ENCODE assay signal across 17 cellular contexts in the genomic region with DNA sequence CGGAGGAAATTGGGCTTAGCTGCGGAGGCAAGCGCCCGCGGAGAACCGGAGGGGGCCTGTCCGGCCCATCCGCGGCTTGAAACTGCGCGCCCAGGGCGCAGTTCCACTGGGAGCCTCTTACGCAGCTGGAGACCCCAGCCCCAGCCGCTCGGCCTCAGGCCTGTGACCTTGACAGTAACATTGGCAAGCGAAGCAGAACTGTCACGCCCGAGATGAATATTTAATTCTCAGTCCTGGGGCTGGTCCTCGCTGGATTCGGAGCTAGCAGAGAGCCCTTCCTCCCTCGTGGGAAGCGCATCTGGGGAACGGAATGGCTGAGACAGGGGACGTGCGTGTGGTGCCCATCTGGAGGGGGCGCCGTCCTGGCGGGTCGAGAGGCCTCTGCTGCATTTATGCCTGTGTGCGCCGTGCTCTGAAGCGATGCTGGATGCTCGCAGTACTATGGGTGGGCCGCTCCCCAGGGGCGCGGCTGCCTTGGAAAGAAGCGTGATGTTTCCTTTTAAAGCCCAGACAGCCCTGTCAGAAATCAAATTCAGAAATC. TPM values are rescaled to one million over a fixed set of nuclear protein-coding genes. Genes with fewer than 3 reads are reported as not detected.
DNase-seq lines count a peak whose midpoint lies in the region; ATAC-seq and TF ChIP-seq lines count a peak whose summit lies in the region.
"Had no signal": no experiment of that assay in that cellular context is flagged by ENCODE, and none has a peak within 500 bp of the region (broad histone marks: within the 10 kb centered on the region; RNA-seq: fewer than 3 reads in every experiment).

No MANE protein-coding gene starts in this region.

- H3K4me3 Mint-ChIP-seq in chondrocyte (ENCODE audit: unreplicated experiment) (peak overlapping the region; percentile 40), natural killer cell (no peak overlapping the region)
- H3K4me3 Mint-ChIP-seq: activated CD4-positive, alpha-beta memory T cell treated with anti-CD3 and anti-CD28 coated beads, Interleukin-2, amount 10 ng/mL, durations not matched to agents 7 days and 5 days; dendritic cell treated with granulocyte-macrophage colony-stimulating factor and Interleukin-4, amounts not matched to agents 40 ng/mL and 50 ng/mL, for 4 days had no signal

- H3K27me3 Mint-ChIP-seq in chondrocyte (ENCODE audit: low read depth) (peaks cover 40% of the 10 kb centered on the region), natural killer cell (ENCODE audit: low read depth in 2 of 2) (peaks cover 28 to 33% of the 10 kb centered on the region in 2 donors)

- peaks cover 6% of the 10 kb centered on the region for H3K4me1 ChIP-seq in cardiac muscle cell (ENCODE audit: low read depth)
- H3K4me1 ChIP-seq in right atrium auricular region = peaks cover 0 to 14% of the 10 kb centered on the region in 2 donors
- peaks cover 0 to 20% (median 17%) of the 10 kb centered on the region in 4 donors for H3K4me1 ChIP-seq in tibial artery

- no peak overlapping the region for H3K27ac Mint-ChIP-seq in chondrocyte (ENCODE audit: unreplicated experiment)
- H3K27ac Mint-ChIP-seq in natural killer cell = no peak overlapping the region
- H3K27ac Mint-ChIP-seq: activated CD4-positive, alpha-beta memory T cell treated with anti-CD3 and anti-CD28 coated beads, Interleukin-2, amount 10 ng/mL, durations not matched to agents 7 days and 5 days; dendritic cell treated with granulocyte-macrophage colony-stimulating factor and Interleukin-4, amounts not matched to agents 40 ng/mL and 50 ng/mL, for 4 days had no signal

- TF ChIP-seq CTCF in cardiac muscle cell (IDR thresholded peaks at IDR 0.05; ENCODE audit: low read depth, low read length) (no peak), right atrium auricular region (IDR thresholded peaks at IDR 0.05) (no peak), chondrocyte (IDR thresholded peaks at IDR 0.05) (no peak), tibial artery (IDR thresholded peaks at IDR 0.05) (no peak), natural killer cell (IDR thresholded peaks at IDR 0.05) (no peak)

- intact Hi-C loops in tibial artery (cut with DNase I; ENCODE audit: low total_unique reads) (no loop called here), natural killer cell (cut with micrococcal nuclease) (no loop called here)

- H3K27ac ChIP-seq in cardiac muscle cell = no peak overlapping the region
- H3K27ac ChIP-seq in right atrium auricular region = no peak overlapping the region
- no peak overlapping the region for H3K27ac ChIP-seq in tibial artery
- H3K27ac ChIP-seq: upper lobe of left lung had no signal

- no peaks in the 10 kb centered on the region for H3K9me3 ChIP-seq in cardiac muscle cell (ENCODE audit: low read depth)
- no peaks in the 10 kb centered on the region for H3K9me3 ChIP-seq in right atrium auricular region
- no peaks in the 10 kb centered on the region for H3K9me3 ChIP-seq in tibial artery
- H3K9me3 ChIP-seq: upper lobe of left lung had no signal

- H3K4me3 ChIP-seq in cardiac muscle cell = peak overlapping the region; percentile 32
- H3K4me3 ChIP-seq in right atrium auricular region = peak overlapping the region in 1 of 2 donors; percentile 35
- peak overlapping the region; percentile 35 to 55 for H3K4me3 ChIP-seq in tibial artery

- no peak for ATAC-seq in natural killer cell
- ATAC-seq: sciatic nerve had no signal

- DNase-seq in cardiac muscle cell (ENCODE audit: low read depth in 1 of 2, low spot score in 1 of 2) = no peak
- DNase-seq in right atrium auricular region (ENCODE audit: low spot score) = no peak
- DNase-seq in chondrocyte (ENCODE audit: low spot score) = no peak
- DNase-seq in left kidney (ENCODE audit: low read depth, low spot score) = peak; percentile 16
- peak in 1 of 2 donors; percentile 46 for DNase-seq in tibial artery
- DNase-seq in natural killer cell = no peak
- no peak for DNase-seq in stimulated activated CD4-positive, alpha-beta T cell treated with anti-CD3 and anti-CD28 coated beads, Interleukin-4, amount 100 ng/mL, for 24 hours
- DNase-seq in UCSD-AML1 (lab: John Stamatoyannopoulos, UW; ENCODE audit: unreplicated experiment) = no peak
- DNase-seq: activated CD4-positive, alpha-beta memory T cell treated with anti-CD3 and anti-CD28 coated beads, Interleukin-2, amount 10 ng/mL, durations not matched to agents 7 days and 5 days; activated naive CD4-positive, alpha-beta T cell treated with anti-CD3 and anti-CD28 coated beads, Interleukin-2, amount 50 U/mL, for 16 hours; KBM-7; NCI-H187; T-helper 1 cell had no signal

- H3K36me3 Mint-ChIP-seq in chondrocyte (ENCODE audit: low read depth) (no peaks in the 10 kb centered on the region), natural killer cell (no peaks in the 10 kb centered on the region)

- H3K36me3 ChIP-seq in cardiac muscle cell = no peaks in the 10 kb centered on the region
- H3K36me3 ChIP-seq in right atrium auricular region = no peaks in the 10 kb centered on the region
- H3K36me3 ChIP-seq in tibial artery = no peaks in the 10 kb centered on the region
- H3K36me3 ChIP-seq: upper lobe of left lung had no signal

- no peaks in the 10 kb centered on the region for H3K4me1 Mint-ChIP-seq in chondrocyte (ENCODE audit: low read depth)
- H3K4me1 Mint-ChIP-seq in natural killer cell = no peaks in the 10 kb centered on the region

- H3K9me3 Mint-ChIP-seq in chondrocyte (ENCODE audit: low read depth) (no peaks in the 10 kb centered on the region), natural killer cell (no peaks in the 10 kb centered on the region)
- H3K9me3 Mint-ChIP-seq: activated CD4-positive, alpha-beta memory T cell treated with anti-CD3 and anti-CD28 coated beads, Interleukin-2, amount 10 ng/mL, durations not matched to agents 7 days and 5 days; dendritic cell treated with granulocyte-macrophage colony-stimulating factor and Interleukin-4, amounts not matched to agents 40 ng/mL and 50 ng/mL, for 4 days had no signal

- peaks cover 96% of the 10 kb centered on the region for H3K27me3 ChIP-seq in cardiac muscle cell
- peaks cover 5 to 12% of the 10 kb centered on the region in 2 donors for H3K27me3 ChIP-seq in right atrium auricular region
- peaks cover 3 to 74% of the 10 kb centered on the region in 2 donors for H3K27me3 ChIP-seq in tibial artery

RNA-seq across cellular contexts. Expression of gene SLC6A17, which starts 1.0 kb away (rescaled TPM):
- total RNA-seq in cardiac muscle cell = 0.06 and 0.14 TPM in 2 replicates
- polyA plus RNA-seq in cardiac muscle cell = not detected in 2 replicates
- total RNA-seq in right atrium auricular region = not detected
- total RNA-seq in chondrocyte = 1.6 to 6.1 TPM (median 2.1 TPM) in 3 replicates
- not detected for total RNA-seq in natural killer cell
- total RNA-seq: activated CD4-positive, alpha-beta memory T cell treated with anti-CD3 and anti-CD28 coated beads, Interleukin-2, amount 10 ng/mL, durations not matched to agents 7 days and 5 days; sciatic nerve had no signal

RNA-seq across cellular contexts. Expression of gene UBL4B, which starts 39.0 kb away (rescaled TPM):
- total RNA-seq in cardiac muscle cell (0.09 TPM in 1 of 2 replicates, not detected in the other), right atrium auricular region (not detected), chondrocyte (not detected in 3 replicates), natural killer cell (not detected)
- polyA plus RNA-seq in cardiac muscle cell = not detected in 2 replicates
- total RNA-seq: activated CD4-positive, alpha-beta memory T cell treated with anti-CD3 and anti-CD28 coated beads, Interleukin-2, amount 10 ng/mL, durations not matched to agents 7 days and 5 days; mononuclear cell; sciatic nerve; upper lobe of left lung had no signal

RNA-seq across cellular contexts. Expression of gene KCNC4, which starts 58.9 kb away (rescaled TPM):
- 3.7 and 11.8 TPM in 2 replicates for total RNA-seq in cardiac muscle cell
- polyA plus RNA-seq in cardiac muscle cell = 3.4 and 7.5 TPM in 2 replicates
- total RNA-seq in right atrium auricular region = 1 to 10 TPM; 4.2 to 9.1 TPM
- total RNA-seq in chondrocyte = 2.7 to 5.2 TPM (median 3.2 TPM) in 3 replicates
- total RNA-seq in natural killer cell = 1 to 10 TPM; 2.5 to 3.9 (median 3.3) TPM
